ENCODE assay signal across 10 cellular contexts in genomic region chr6:5401845-5402738, GRCh38.
A peak's percentile ranks its signal among the peaks of the same experiment; 100 is the strongest.
DNase-seq lines count a peak whose midpoint lies in the region; ATAC-seq and TF ChIP-seq lines count a peak whose summit lies in the region.
"Had no signal": no experiment of that assay in that cellular context is flagged by ENCODE, and none has a peak within 500 bp of the region (broad histone marks: within the 10 kb centered on the region; RNA-seq: fewer than 3 reads in every experiment).

No MANE protein-coding gene starts in this region.

- H3K9me3 ChIP-seq in A673 (ENCODE audit: low read depth, low read length, poor library complexity, severe bottlenecking) (no peaks in the 10 kb centered on the region), Peyer's patch (no peaks in the 10 kb centered on the region)
- H3K9me3 ChIP-seq: thyroid gland had no signal

- CTCF ChIA-PET in A673 (lab: Charles Lee) = interaction anchor here (0.6 to 0.7 kb wide), 2 partner anchors 20 to 1086 kb away, joined by 3 read pairs; no protein-coding TSS in a partner anchor

- no peak for TF ChIP-seq POLR2A in Peyer's patch (IDR thresholded peaks at IDR 0.05)

- H3K27ac ChIP-seq in A673 (ENCODE audit: low read depth, low read length, poor library complexity, severe bottlenecking) (no peak overlapping the region), Peyer's patch (no peak overlapping the region)
- H3K27ac ChIP-seq: thyroid gland had no signal

- H3K4me3 ChIP-seq in A673 (ENCODE audit: low read depth, low read length, poor library complexity, severe bottlenecking) (no peak overlapping the region), Peyer's patch (no peak overlapping the region), fibroblast of mammary gland (ENCODE audit: control insufficient read depth, low read depth, low read length) (no peak overlapping the region)
- H3K4me3 ChIP-seq: thyroid gland had no signal

- no peak for ATAC-seq in GM19395 (IDR thresholded peaks at IDR 0.05; ENCODE audit: unreplicated experiment)

- intact Hi-C loops in A673 (cut with micrococcal nuclease; ENCODE audit: unreplicated experiment) = loop anchor here (2.0 kb wide), 1 partner anchor 259 kb away; no protein-coding TSS in a partner anchor

- TF ChIP-seq CTCF in A673 (conservative IDR thresholded peaks at IDR 0.05; ENCODE audit: low read depth, low read length) (peak; percentile 66), GM13976 (IDR thresholded peaks at IDR 0.05; ENCODE audit: borderline replicate concordance, control extremely low read depth, extremely low read depth, insufficient read depth, missing control alignments) (peak; percentile 39), Peyer's patch (IDR thresholded peaks at IDR 0.05) (peak in 4 of 6 experiments; percentile 29 to 54 (median 50)), fibroblast of mammary gland (conservative IDR thresholded peaks at IDR 0.05; ENCODE audit: control insufficient read depth, insufficient read depth, low read depth, low read length) (peak; percentile 64)

- H3K4me1 ChIP-seq in A673 (ENCODE audit: insufficient read depth, low read length, poor library complexity, severe bottlenecking) (no peaks in the 10 kb centered on the region), Peyer's patch (no peaks in the 10 kb centered on the region)
- H3K4me1 ChIP-seq: thyroid gland had no signal

- no TSS peak for BruUV-seq in A673 (replicated peaks; lab: Mats Ljungman, UMichigan)

- no peaks in the 10 kb centered on the region for H3K36me3 ChIP-seq in A673 (ENCODE audit: insufficient read depth, low read length, poor library complexity, severe bottlenecking)
- no peaks in the 10 kb centered on the region for H3K36me3 ChIP-seq in Peyer's patch
- H3K36me3 ChIP-seq: thyroid gland had no signal

- H3K27me3 ChIP-seq in A673 (replicated peaks; ENCODE audit: insufficient read depth, low read depth, low read length, poor library complexity) (no peaks in the 10 kb centered on the region), Peyer's patch (no peaks in the 10 kb centered on the region)
- H3K27me3 ChIP-seq: thyroid gland had no signal

- in situ Hi-C loops in GM13976 (cut with MboI; ENCODE audit: low sequenced_read_pairs, unreplicated experiment) = no loop called here

- POLR2A ChIA-PET in A673 (lab: Charles Lee; ENCODE audit: low non-redundant PET) = no interaction called here

- DNase-seq in A673 (ENCODE audit: low spot score) = peak; percentile 39
- no peak for DNase-seq in GM13976 (ENCODE audit: low spot score)
- DNase-seq in Peyer's patch = no peak
- DNase-seq in fibroblast of mammary gland (ENCODE audit: low read depth) = peak; percentile 46
- no peak for DNase-seq in central memory CD4-positive, alpha-beta T cell
- no peak for DNase-seq in activated CD4-positive, CD25-positive, alpha-beta regulatory T cell treated with anti-CD3 and anti-CD28 coated beads, Interleukin-2, amount 50 U/mL, for 72 hours
- no peak for DNase-seq in NCI-H146 treated with DMSO at 0.1 percent for 48 hours (lab: John Stamatoyannopoulos, UW; ENCODE audit: unreplicated experiment)
- DNase-seq: naive B cell, thyroid gland had no signal

Comparison
In these comparisons a context has a peak if more than half of its experiments do, and no peak if none do; other contexts are left out.
1. DNase-seq: peak in A673 (single experiment) and fibroblast of mammary gland (single experiment); none in GM13976 (single experiment), Peyer's patch (0 of 3), central memory CD4-positive, alpha-beta T cell (single experiment), activated CD4-positive, CD25-positive, alpha-beta regulatory T cell treated with anti-CD3 and anti-CD28 coated beads, Interleukin-2, amount 50 U/mL, for 72 hours (single experiment) and NCI-H146 treated with DMSO at 0.1 percent for 48 hours (single experiment).
2. Peak in every context shown above with its lines, with median percentiles within 50 percentile points of each other: CTCF ChIP-seq.